ENCODE assay signal across 10 cellular contexts in the genomic region with DNA sequence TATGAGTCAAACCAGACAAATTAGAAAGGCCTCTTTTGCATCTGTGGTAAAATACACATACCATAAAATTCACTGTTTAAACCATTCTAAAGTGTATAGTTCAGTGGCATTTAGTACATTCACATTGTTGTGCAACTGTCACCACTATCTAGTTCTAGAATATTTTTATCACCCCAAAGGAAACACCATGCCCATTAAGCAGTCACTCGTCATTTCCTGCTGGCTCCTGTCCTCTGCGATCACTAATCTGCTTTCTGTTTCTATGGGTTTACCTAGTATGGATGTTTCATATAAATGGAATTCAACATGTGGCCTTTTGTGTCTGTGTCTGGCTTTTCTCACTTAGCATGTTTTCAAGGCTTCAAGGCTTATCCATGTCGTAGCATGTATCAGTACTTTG.
DNase-seq lines count a peak whose midpoint lies in the region; ATAC-seq lines count a peak whose summit lies in the region.
"Had no signal": no experiment of that assay in that cellular context is flagged by ENCODE, and none has a peak within 500 bp of the region (broad histone marks: within the 10 kb centered on the region; RNA-seq: fewer than 3 reads in every experiment).

No MANE protein-coding gene starts in this region.

- H3K36me3 Mint-ChIP-seq in stimulated activated effector memory CD8-positive, alpha-beta T cell treated with anti-CD3 and anti-CD28 coated beads, Interleukin-12 subunit alpha, Interleukin-12 subunit beta, amount 100 ng/mL, for 72 hours: no peaks in the 10 kb centered on the region

- H3K4me1 Mint-ChIP-seq in stimulated activated effector memory CD8-positive, alpha-beta T cell treated with anti-CD3 and anti-CD28 coated beads, Interleukin-12 subunit alpha, Interleukin-12 subunit beta, amount 100 ng/mL, for 72 hours: no peaks in the 10 kb centered on the region

- ATAC-seq in HG03159 (IDR thresholded peaks at IDR 0.05; ENCODE audit: unreplicated experiment): peak; percentile 66
- no peak for ATAC-seq in stimulated activated effector memory CD8-positive, alpha-beta T cell treated with anti-CD3 and anti-CD28 coated beads, Interleukin-12 subunit alpha, Interleukin-12 subunit beta, amount 100 ng/mL, for 72 hours

- H3K4me3 Mint-ChIP-seq in stimulated activated effector memory CD8-positive, alpha-beta T cell treated with anti-CD3 and anti-CD28 coated beads, Interleukin-12 subunit alpha, Interleukin-12 subunit beta, amount 100 ng/mL, for 72 hours: no peak overlapping the region
- H3K4me3 Mint-ChIP-seq: activated CD4-positive, alpha-beta T cell treated with anti-CD3 and anti-CD28 coated beads, Interleukin-2, amount 10 ng/mL, durations not matched to agents 7 days and 5 days had no signal

- peaks cover 2% of the 10 kb centered on the region for H3K9me3 Mint-ChIP-seq in stimulated activated effector memory CD8-positive, alpha-beta T cell treated with anti-CD3 and anti-CD28 coated beads, Interleukin-12 subunit alpha, Interleukin-12 subunit beta, amount 100 ng/mL, for 72 hours
- H3K9me3 Mint-ChIP-seq: activated CD4-positive, alpha-beta T cell treated with anti-CD3 and anti-CD28 coated beads, Interleukin-2, amount 10 ng/mL, durations not matched to agents 7 days and 5 days had no signal

- DNase-seq in ELR (ENCODE audit: low read depth): peak; percentile 67
- peak; percentile 11 for DNase-seq in SK-N-DZ (ENCODE audit: low spot score)
- peak; percentile 30 for DNase-seq in glomerular visceral epithelial cell (ENCODE audit: extremely low spot score)
- DNase-seq in stimulated activated effector memory CD8-positive, alpha-beta T cell treated with anti-CD3 and anti-CD28 coated beads, Interleukin-12 subunit alpha, Interleukin-12 subunit beta, amount 100 ng/mL, for 72 hours (ENCODE audit: low spot score in 2 of 2): no peak
- DNase-seq in DMS114 treated with DMSO at 0.1 percent for 48 hours (lab: John Stamatoyannopoulos, UW; ENCODE audit: unreplicated experiment): no peak
- DNase-seq in DMS 273 (lab: John Stamatoyannopoulos, UW; ENCODE audit: unreplicated experiment): no peak
- no peak for DNase-seq in NCI-H146 treated with DMSO at 0.1 percent for 48 hours (lab: John Stamatoyannopoulos, UW; ENCODE audit: unreplicated experiment)
- DNase-seq: activated CD4-positive, alpha-beta T cell treated with anti-CD3 and anti-CD28 coated beads, Interleukin-2, amount 10 ng/mL, durations not matched to agents 7 days and 5 days; hippocampal formation had no signal

- H3K27ac Mint-ChIP-seq in stimulated activated effector memory CD8-positive, alpha-beta T cell treated with anti-CD3 and anti-CD28 coated beads, Interleukin-12 subunit alpha, Interleukin-12 subunit beta, amount 100 ng/mL, for 72 hours: no peak overlapping the region
- H3K27ac Mint-ChIP-seq: activated CD4-positive, alpha-beta T cell treated with anti-CD3 and anti-CD28 coated beads, Interleukin-2, amount 10 ng/mL, durations not matched to agents 7 days and 5 days had no signal

Comparison
In these comparisons a context has a peak if more than half of its experiments do, and no peak if none do; other contexts are left out.
1. DNase-seq: peak in ELR (single experiment), SK-N-DZ (single experiment) and glomerular visceral epithelial cell (single experiment); none in stimulated activated effector memory CD8-positive, alpha-beta T cell treated with anti-CD3 and anti-CD28 coated beads, Interleukin-12 subunit alpha, Interleukin-12 subunit beta, amount 100 ng/mL, for 72 hours (0 of 2), DMS114 treated with DMSO at 0.1 percent for 48 hours (single experiment), DMS 273 (single experiment) and NCI-H146 treated with DMSO at 0.1 percent for 48 hours (single experiment).